8 cellular contexts compared by ENCODE assay signal in the genomic region with DNA sequence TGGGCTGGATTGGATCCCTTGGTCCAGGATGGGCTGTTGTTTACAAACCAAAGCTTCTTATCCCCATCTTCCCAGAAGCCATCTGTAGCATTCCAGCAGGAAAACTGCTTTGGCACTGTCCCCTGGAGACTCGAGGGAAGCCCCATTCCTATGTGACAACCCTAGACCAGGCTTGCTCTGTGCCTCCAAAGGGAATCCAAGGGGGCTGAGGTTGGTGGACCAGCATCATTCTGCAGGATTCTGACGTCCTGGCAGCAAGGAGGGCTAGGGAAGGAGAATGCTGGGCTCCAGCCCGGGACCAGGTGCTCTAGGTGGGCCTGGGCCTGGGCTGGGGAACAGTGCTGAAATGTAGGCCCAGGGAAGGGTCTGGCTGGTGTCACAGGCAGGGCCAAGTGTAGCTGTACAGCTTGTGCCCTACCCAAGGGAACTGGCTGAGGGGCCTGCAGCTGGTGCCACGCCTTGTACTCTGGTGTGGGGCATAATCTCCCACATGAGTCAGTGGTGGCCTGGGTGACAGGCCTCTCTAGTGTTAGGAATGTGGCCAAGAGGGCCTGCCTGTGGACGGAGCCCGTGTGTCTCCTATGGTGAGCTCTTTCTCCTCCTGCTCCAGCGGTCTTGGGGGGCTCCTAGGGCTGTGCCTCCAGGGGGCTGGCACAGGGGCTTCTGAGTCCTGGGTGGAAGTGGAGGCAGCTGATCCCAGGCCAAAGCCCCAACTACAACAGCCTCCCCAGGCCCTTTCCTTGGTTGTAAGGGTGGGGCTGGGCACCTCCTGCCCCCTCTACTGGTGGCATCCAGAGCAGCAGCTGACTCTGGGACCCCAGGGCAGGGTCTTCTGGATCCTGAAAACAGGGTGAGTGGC. TPM values are rescaled to one million over a fixed set of nuclear protein-coding genes. Genes with fewer than 3 reads are reported as not detected.
DNase-seq lines count a peak whose midpoint lies in the region; ATAC-seq and TF ChIP-seq lines count a peak whose summit lies in the region.

No MANE protein-coding gene starts in this region.

- POLR2A ChIA-PET in activated CD4-positive, alpha-beta T cell treated with anti-CD3 and anti-CD28 coated beads for 36 hours (lab: Charles Lee) = interaction anchor here (0.7 kb wide), 1 partner anchor 18 kb away, joined by 3 read pairs; no protein-coding TSS in a partner anchor

- CTCF ChIA-PET in activated CD4-positive, alpha-beta T cell treated with anti-CD3 and anti-CD28 coated beads for 36 hours (lab: Charles Lee) = interaction anchor here (0.6 to 1.6 kb wide), 7 partner anchors 10 to 209 kb away, joined by 3 to 5 read pairs (median 3); no protein-coding TSS in a partner anchor

- intact Hi-C loops in esophagus squamous epithelium (cut with DNase I) = no loop called here
- intact Hi-C loops in activated CD4-positive, alpha-beta T cell treated with anti-CD3 and anti-CD28 coated beads for 36 hours (cut with DNase I, micrococcal nuclease) = no loop called here

- ATAC-seq in activated CD4-positive, alpha-beta T cell treated with anti-CD3 and anti-CD28 coated beads for 36 hours = no peak
- ATAC-seq in HG03565 (IDR thresholded peaks at IDR 0.05; ENCODE audit: unreplicated experiment) = no peak

- H3K36me3 ChIP-seq in esophagus squamous epithelium = no peaks in the 10 kb centered on the region

- no peak overlapping the region for H3K4me3 Mint-ChIP-seq in progenitor cell of endocrine pancreas (ENCODE audit: low read depth)
- H3K4me3 Mint-ChIP-seq in activated CD4-positive, alpha-beta T cell treated with anti-CD3 and anti-CD28 coated beads for 36 hours = no peak overlapping the region

- H3K27me3 ChIP-seq in esophagus squamous epithelium = no peaks in the 10 kb centered on the region

- no peak overlapping the region for H3K4me3 ChIP-seq in esophagus squamous epithelium

- TF ChIP-seq CTCF in esophagus squamous epithelium (IDR thresholded peaks at IDR 0.05) (peak in 4 of 6 experiments; percentile 18 to 42 (median 30)), progenitor cell of endocrine pancreas (IDR thresholded peaks at IDR 0.05; ENCODE audit: unreplicated experiment) (peak; percentile 38)

- H3K36me3 Mint-ChIP-seq in progenitor cell of endocrine pancreas (ENCODE audit: insufficient read depth) = no peaks in the 10 kb centered on the region
- no peaks in the 10 kb centered on the region for H3K36me3 Mint-ChIP-seq in activated CD4-positive, alpha-beta T cell treated with anti-CD3 and anti-CD28 coated beads for 36 hours (ENCODE audit: low read depth)

- 43 to 60% methylated on average over 1 of the region's 7 CpGs for WGBS in esophagus squamous epithelium, 2 donors

- H3K4me1 ChIP-seq in esophagus squamous epithelium = peaks cover 26 to 53% (median 28%) of the 10 kb centered on the region in 3 donors

- H3K27ac ChIP-seq in esophagus squamous epithelium = peak overlapping the region in 3 of 4 donors; percentile 41 to 68 (median 52)

- H3K27ac Mint-ChIP-seq in progenitor cell of endocrine pancreas = no peak overlapping the region
- no peak overlapping the region for H3K27ac Mint-ChIP-seq in activated CD4-positive, alpha-beta T cell treated with anti-CD3 and anti-CD28 coated beads for 36 hours

- H3K4me1 Mint-ChIP-seq in progenitor cell of endocrine pancreas (ENCODE audit: low read depth) = peaks cover 13% of the 10 kb centered on the region
- peaks cover 28% of the 10 kb centered on the region for H3K4me1 Mint-ChIP-seq in activated CD4-positive, alpha-beta T cell treated with anti-CD3 and anti-CD28 coated beads for 36 hours

- no peaks in the 10 kb centered on the region for H3K9me3 Mint-ChIP-seq in progenitor cell of endocrine pancreas (ENCODE audit: low read depth)
- H3K9me3 Mint-ChIP-seq in activated CD4-positive, alpha-beta T cell treated with anti-CD3 and anti-CD28 coated beads for 36 hours (ENCODE audit: low read depth) = no peaks in the 10 kb centered on the region

- no peaks in the 10 kb centered on the region for H3K9me3 ChIP-seq in esophagus squamous epithelium

- peaks cover 3% of the 10 kb centered on the region for H3K27me3 Mint-ChIP-seq in progenitor cell of endocrine pancreas
- no peaks in the 10 kb centered on the region for H3K27me3 Mint-ChIP-seq in activated CD4-positive, alpha-beta T cell treated with anti-CD3 and anti-CD28 coated beads for 36 hours

- TF ChIP-seq POLR2A in esophagus squamous epithelium (IDR thresholded peaks at IDR 0.05) = no peak

- DNase-seq in EL (peak; percentile 68), NCI-H1694 treated with DMSO at 0.1 percent for 48 hours (lab: John Stamatoyannopoulos, UW) (peak; percentile 34), esophagus squamous epithelium (lab: John Stamatoyannopoulos, UW) (no peak), progenitor cell of endocrine pancreas (ENCODE audit: low spot score, unreplicated experiment) (no peak), cerebellum (ENCODE audit: low spot score) (no peak), NCI-H146 treated with DMSO at 0.1 percent for 48 hours (lab: John Stamatoyannopoulos, UW; ENCODE audit: unreplicated experiment) (no peak)
- DNase-seq in activated CD4-positive, alpha-beta T cell treated with anti-CD3 and anti-CD28 coated beads for 36 hours = no peak

RNA-seq across cellular contexts. Expression of a gene that starts 25.2 kb away (rescaled TPM):
- total RNA-seq in esophagus squamous epithelium (10 to 100 TPM; 27.6 to 75.9 (median 48.8) TPM), progenitor cell of endocrine pancreas (66.1 and 69.1 TPM in 2 replicates), cerebellum (50.3 TPM)
- total RNA-seq in activated CD4-positive, alpha-beta T cell treated with anti-CD3 and anti-CD28 coated beads for 36 hours = 10 to 100 TPM; 37.8 to 39.1 TPM

RNA-seq across cellular contexts. Expression of a gene that starts 44.8 kb away (rescaled TPM):
- total RNA-seq in esophagus squamous epithelium (1 to 10 TPM in 3 of 4 donors, under 1 TPM in 1; 0.87 to 5.0 (median 2.2) TPM), progenitor cell of endocrine pancreas (24.9 and 25.0 TPM in 2 replicates), cerebellum (17.1 TPM)
- total RNA-seq in activated CD4-positive, alpha-beta T cell treated with anti-CD3 and anti-CD28 coated beads for 36 hours = 1 to 10 TPM; 6.4 to 6.9 TPM

RNA-seq across cellular contexts. Expression of a gene that starts 45.0 kb away (rescaled TPM):
- total RNA-seq in esophagus squamous epithelium (1 to 10 TPM; 1.4 to 7.8 (median 3.6) TPM), progenitor cell of endocrine pancreas (33.9 and 34.2 TPM in 2 replicates), cerebellum (10.1 TPM)
- total RNA-seq in activated CD4-positive, alpha-beta T cell treated with anti-CD3 and anti-CD28 coated beads for 36 hours = 10 to 100 TPM; 18.2 to 20.7 TPM

Comparison
In these comparisons a context has a peak if more than half of its experiments do, and no peak if none do; other contexts are left out.
1. DNase-seq: peak in EL (single experiment) and NCI-H1694 treated with DMSO at 0.1 percent for 48 hours (single experiment); none in esophagus squamous epithelium (single experiment), progenitor cell of endocrine pancreas (single experiment), cerebellum (single experiment), activated CD4-positive, alpha-beta T cell treated with anti-CD3 and anti-CD28 coated beads for 36 hours (single experiment) and NCI-H146 treated with DMSO at 0.1 percent for 48 hours (single experiment).